14 cellular contexts compared by ENCODE assay signal in the genomic region with DNA sequence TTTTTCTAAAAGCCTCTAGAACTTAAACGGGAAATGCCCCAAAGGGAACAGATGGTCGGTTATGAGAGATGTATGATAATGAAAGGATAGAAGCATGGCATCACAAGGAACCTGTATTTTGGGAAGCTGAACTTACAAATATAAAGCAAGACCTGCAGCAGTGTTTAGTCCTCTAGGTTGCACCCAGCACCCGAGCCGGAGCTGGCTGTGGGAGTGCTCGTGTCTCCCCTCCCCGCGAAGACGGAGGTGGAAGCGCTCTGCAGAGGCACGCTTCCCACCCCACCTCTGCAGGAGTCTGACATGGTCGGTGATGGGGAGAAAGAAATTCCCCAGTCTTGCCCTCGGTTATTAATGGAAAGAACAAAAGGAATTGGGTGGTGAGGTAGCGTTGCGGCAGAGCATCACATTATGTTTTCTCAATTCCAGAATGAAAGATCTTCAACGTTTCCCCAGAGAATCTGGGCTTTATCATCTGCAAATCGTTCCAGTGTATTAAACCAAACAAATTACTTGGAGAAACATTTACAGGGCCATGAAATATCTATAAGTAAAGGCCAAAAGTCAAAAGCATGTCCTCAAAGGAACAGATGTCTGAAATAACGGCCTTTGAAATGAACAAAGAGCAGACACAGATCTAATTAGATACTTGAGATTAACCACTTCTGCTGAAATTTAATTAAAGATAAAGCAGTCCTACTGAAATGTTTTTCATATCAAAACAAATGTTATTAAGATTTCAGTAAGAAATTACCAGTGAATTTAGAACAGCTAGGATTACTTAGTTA.
"Had no signal": no experiment of that assay in that cellular context is flagged by ENCODE, and none has a peak within 500 bp of the region (broad histone marks: within the 10 kb centered on the region; RNA-seq: fewer than 3 reads in every experiment).

No MANE protein-coding gene starts in this region.

- ATAC-seq: activated T-cell treated with anti-CD3 and anti-CD28 coated beads, Interleukin-2, amount 50 U/mL, for 72 hours; esophagus mucosa; gastroesophageal sphincter; right cardiac atrium had no signal

- DNase-seq: activated CD4-positive, alpha-beta T cell treated with anti-CD3 and anti-CD28 coated beads, Interleukin-2, amount 50 U/mL, for 4 hours; activated effector memory CD4-positive, alpha-beta T cell treated with anti-CD3 and anti-CD28 coated beads, Interleukin-2, amount 50 U/mL, for 16 hours; activated naive CD4-positive, alpha-beta T cell treated with anti-CD3 and anti-CD28 coated beads, Interleukin-2, amount 50 U/mL, for 16 hours; activated T-cell treated with anti-CD3 and anti-CD28 coated beads, Interleukin-2, amount 50 U/mL, for 72 hours; cerebellar nuclear complex; cortex of kidney; effector CD4-positive, alpha-beta T cell; occipital lobe; right cardiac atrium; stimulated activated CD4-positive, alpha-beta T cell treated with anti-CD3 and anti-CD28 coated beads, Interleukin-2, amount 100 ng/mL, for 24 hours; stimulated activated naive CD4-positive, alpha-beta T cell treated with Interleukin-2 at 50 U/mL for 16 hours; tibial artery had no signal

- H3K4me1 ChIP-seq: gastroesophageal sphincter, tibial artery had no signal

- H3K4me3 ChIP-seq: gastroesophageal sphincter, tibial artery had no signal

- H3K9me3 ChIP-seq: gastroesophageal sphincter, tibial artery had no signal

- H3K27me3 ChIP-seq: gastroesophageal sphincter, tibial artery had no signal
